Comparison of ENCODE assay signal across 1 cellular context in the genomic region with DNA sequence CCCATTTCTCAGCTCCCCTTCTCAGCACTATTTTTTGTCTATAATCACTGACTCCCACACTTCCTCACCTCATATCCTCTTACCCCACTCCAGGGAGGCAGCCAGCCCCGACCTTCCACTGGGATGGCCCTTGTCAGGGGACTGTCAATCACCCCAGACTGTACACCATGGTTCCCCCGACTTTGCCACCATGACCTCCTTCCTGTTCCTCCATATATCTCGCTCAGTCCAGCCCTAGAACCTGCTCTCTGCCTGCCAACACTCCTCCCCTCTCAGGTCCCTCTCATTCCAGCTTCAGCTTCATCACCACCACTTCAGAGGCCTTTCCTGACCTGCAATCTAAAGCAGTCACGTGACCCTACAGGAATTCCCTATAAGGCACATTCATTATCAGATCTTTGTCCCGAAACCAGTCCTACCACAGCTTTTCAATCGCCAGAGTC.
TF ChIP-seq lines count a peak whose summit lies in the region.

No MANE protein-coding gene starts in this region.

TF ChIP-seq in WTC11, 78 proteins besides CTCF, POLR2A, EP300 and RAD21:
- TF ChIP-seq TCF7 (CRISPR knock-in tag; IDR thresholded peaks at IDR 0.05; ENCODE audit: low read depth), result no peak
- no peak for TF ChIP-seq CREB1 (CRISPR knock-in tag; IDR thresholded peaks at IDR 0.05)
TF ChIP-seq in WTC11: peak in this region for 0.
